ENCODE assay signal across 22 cellular contexts in genomic region chr19:21092107-21092506, GRCh38. TPM values are rescaled to one million over a fixed set of nuclear protein-coding genes. Genes with fewer than 3 reads are reported as not detected.
DNase-seq lines count a peak whose midpoint lies in the region; ATAC-seq and TF ChIP-seq lines count a peak whose summit lies in the region.
"Had no signal": no experiment of that assay in that cellular context is flagged by ENCODE, and none has a peak within 500 bp of the region (broad histone marks: within the 10 kb centered on the region; RNA-seq: fewer than 3 reads in every experiment).

No MANE protein-coding gene starts in this region.

- peak; percentile 61 for DNase-seq in AG10803 (ENCODE audit: low read depth)
- peak; percentile 1 for DNase-seq in HT1080 (ENCODE audit: low read depth)
- no peak for DNase-seq in endothelial cell (ENCODE audit: low spot score)
- no peak for DNase-seq in neural progenitor cell (ENCODE audit: low spot score)
- no peak for DNase-seq in foreskin melanocyte
- DNase-seq in HUDEP-2 (lab: John Stamatoyannopoulos, UW; ENCODE audit: unreplicated experiment in 76 of 76), result no peak
- DNase-seq: activated CD4-positive, alpha-beta T cell treated with anti-CD3 and anti-CD28 coated beads, Interleukin-2, amount 10 ng/mL, durations not matched to agents 24 days and 14 days; activated naive CD8-positive, alpha-beta T cell treated with anti-CD3 and anti-CD28 coated beads, Interleukin-2, amount 50 U/mL, for 24 hours; activated T-cell treated with anti-CD3 and anti-CD28 coated beads, Interleukin-2, amount 50 U/mL, for 1 hour; cortex of kidney; DMS53; mammary epithelial cell; MG63; NCI-H2107; NCI-H774; occipital lobe; Peyer's patch; stimulated activated CD4-positive, alpha-beta T cell treated with anti-CD3 and anti-CD28 coated beads, Interleukin-15, amount 100 ng/mL, for 24 hours; substantia nigra had no signal

- H3K36me3 ChIP-seq in neural progenitor cell, result peaks cover 6% of the 10 kb centered on the region

- H3F3A ChIP-seq in neural progenitor cell (ENCODE audit: low read depth), result peaks cover 4% of the 10 kb centered on the region

- no peaks in the 10 kb centered on the region for H4K20me1 ChIP-seq in neural progenitor cell (ENCODE audit: low read depth)

- H3K27me3 Mint-ChIP-seq in endothelial cell (ENCODE audit: unreplicated experiment), result peaks cover 2% of the 10 kb centered on the region
- H3K27me3 Mint-ChIP-seq in neural progenitor cell (ENCODE audit: insufficient read depth, low read depth), result peaks cover 2% of the 10 kb centered on the region
- H3K27me3 Mint-ChIP-seq: activated CD4-positive, alpha-beta T cell treated with anti-CD3 and anti-CD28 coated beads, Interleukin-2, amount 10 ng/mL, durations not matched to agents 24 days and 14 days; activated naive CD8-positive, alpha-beta T cell treated with anti-CD3 and anti-CD28 coated beads, Interleukin-2, amount 50 U/mL, for 24 hours; B cell had no signal

- H3K4me3 ChIP-seq in AG10803 (ENCODE audit: low read length), result no peak overlapping the region
- H3K4me3 ChIP-seq in neural progenitor cell, result no peak overlapping the region
- H3K4me3 ChIP-seq: MG63, Peyer's patch had no signal

- no peaks in the 10 kb centered on the region for H3K9me3 ChIP-seq in neural progenitor cell (ENCODE audit: low read depth)
- H3K9me3 ChIP-seq: MG63, Peyer's patch had no signal

- no peak overlapping the region for H3K9ac ChIP-seq in neural progenitor cell

- H3K27me3 ChIP-seq in neural progenitor cell, result no peaks in the 10 kb centered on the region
- H3K27me3 ChIP-seq: MG63, Peyer's patch had no signal

- no peak overlapping the region for H3K4me2 ChIP-seq in neural progenitor cell

- ATAC-seq in GM19452 (IDR thresholded peaks at IDR 0.05; ENCODE audit: unreplicated experiment) (no peak), HG02571 (IDR thresholded peaks at IDR 0.05; ENCODE audit: unreplicated experiment) (no peak)
- ATAC-seq: activated naive CD8-positive, alpha-beta T cell treated with anti-CD3 and anti-CD28 coated beads, Interleukin-2, amount 50 U/mL, for 24 hours had no signal

- peaks cover 94% of the 10 kb centered on the region for H3K79me2 ChIP-seq in neural progenitor cell (ENCODE audit: low read depth)

- no peak overlapping the region for H2AFZ ChIP-seq in neural progenitor cell (replicated peaks)

- H3K27ac Mint-ChIP-seq in endothelial cell (ENCODE audit: unreplicated experiment) (peak overlapping the region; percentile 31), neural progenitor cell (no peak overlapping the region)
- H3K27ac Mint-ChIP-seq: activated CD4-positive, alpha-beta T cell treated with anti-CD3 and anti-CD28 coated beads, Interleukin-2, amount 10 ng/mL, durations not matched to agents 24 days and 14 days; activated naive CD8-positive, alpha-beta T cell treated with anti-CD3 and anti-CD28 coated beads, Interleukin-2, amount 50 U/mL, for 24 hours; B cell had no signal

- H3K9me3 Mint-ChIP-seq in endothelial cell (ENCODE audit: unreplicated experiment) (peaks cover 7% of the 10 kb centered on the region), neural progenitor cell (peaks cover 31% of the 10 kb centered on the region)
- H3K9me3 Mint-ChIP-seq: activated naive CD8-positive, alpha-beta T cell treated with anti-CD3 and anti-CD28 coated beads, Interleukin-2, amount 50 U/mL, for 24 hours had no signal

- H3K4me3 Mint-ChIP-seq in endothelial cell (ENCODE audit: unreplicated experiment) (no peak overlapping the region), neural progenitor cell (no peak overlapping the region)
- H3K4me3 Mint-ChIP-seq: activated CD4-positive, alpha-beta T cell treated with anti-CD3 and anti-CD28 coated beads, Interleukin-2, amount 10 ng/mL, durations not matched to agents 24 days and 14 days; activated naive CD8-positive, alpha-beta T cell treated with anti-CD3 and anti-CD28 coated beads, Interleukin-2, amount 50 U/mL, for 24 hours; B cell had no signal

- H3K27ac ChIP-seq in neural progenitor cell, result peak overlapping the region; percentile 4
- H3K27ac ChIP-seq: Peyer's patch had no signal

- peaks cover 5% of the 10 kb centered on the region for H3K4me1 Mint-ChIP-seq in endothelial cell (ENCODE audit: unreplicated experiment)
- peaks cover 5% of the 10 kb centered on the region for H3K4me1 Mint-ChIP-seq in neural progenitor cell
- H3K4me1 Mint-ChIP-seq: activated CD4-positive, alpha-beta T cell treated with anti-CD3 and anti-CD28 coated beads, Interleukin-2, amount 10 ng/mL, durations not matched to agents 24 days and 14 days; B cell had no signal

- H3K36me3 Mint-ChIP-seq in endothelial cell (ENCODE audit: low read depth, unreplicated experiment) (peaks cover 14% of the 10 kb centered on the region), neural progenitor cell (peaks cover 73% of the 10 kb centered on the region)

- H3K4me1 ChIP-seq in neural progenitor cell, result peaks cover 10% of the 10 kb centered on the region
- H3K4me1 ChIP-seq: Peyer's patch had no signal

- TF ChIP-seq CTCF in AG10803 (conservative IDR thresholded peaks at IDR 0.05; ENCODE audit: low read length) (no peak), endothelial cell (IDR thresholded peaks at IDR 0.05; ENCODE audit: unreplicated experiment) (no peak), neural progenitor cell (IDR thresholded peaks at IDR 0.05) (no peak)

RNA-seq across cellular contexts. Expression of gene ZNF714, which starts 10.1 kb away (rescaled TPM):
- 19.3 and 25.3 TPM in 2 replicates for total RNA-seq in HT1080 (2014; rRNA removed; shearing (Covaris generic))
- polyA plus RNA-seq in HT1080 (2015; cell fraction: cytosol; rRNA removed), result 11.3 and 13.6 TPM in 2 replicates
- 10.6 and 16.7 TPM in 2 replicates for polyA plus RNA-seq in HT1080 (2015; cell fraction: nucleus; rRNA removed)
- total RNA-seq in endothelial cell (ENCODE audit: unreplicated experiment) (16.8 TPM), neural progenitor cell (ENCODE audit: low replicate concordance) (61.3 and 102 TPM in 2 replicates)

RNA-seq across cellular contexts. Expression of gene ZNF431, which starts 49.7 kb away (rescaled TPM):
- total RNA-seq in HT1080 (2014; rRNA removed; shearing (Covaris generic)), result 4.9 and 7.2 TPM in 2 replicates
- 4.4 and 4.8 TPM in 2 replicates for polyA plus RNA-seq in HT1080 (2015; cell fraction: cytosol; rRNA removed)
- polyA plus RNA-seq in HT1080 (2015; cell fraction: nucleus; rRNA removed), result 17.3 and 25.8 TPM in 2 replicates
- total RNA-seq in endothelial cell (ENCODE audit: unreplicated experiment), result 20.1 TPM
- total RNA-seq in neural progenitor cell (ENCODE audit: low replicate concordance), result 24.7 and 35.4 TPM in 2 replicates

Comparison
In these comparisons a context has a peak if more than half of its experiments do, and no peak if none do; other contexts are left out.
1. DNase-seq: peak in AG10803 (single experiment) and HT1080 (single experiment); none in endothelial cell (single experiment), neural progenitor cell (single experiment), foreskin melanocyte (single experiment) and HUDEP-2 (0 of 76).